ENCODE assay signal across 2 cellular contexts in genomic region chr19:48461982-48462655, GRCh38.
TF ChIP-seq lines count a peak whose summit lies in the region.

No MANE protein-coding gene starts in this region.

TF ChIP-seq in HEK293T, 16 proteins besides CTCF, POLR2A, EP300 and RAD21:
- no peak for TF ChIP-seq FOXK2 (IDR thresholded peaks at IDR 0.05)
- no peak for TF ChIP-seq NFRKB (IDR thresholded peaks at IDR 0.05)
- no peak for TF ChIP-seq ELF4 (IDR thresholded peaks at IDR 0.05)
- TF ChIP-seq ZNF384 (IDR thresholded peaks at IDR 0.05), result no peak
- TF ChIP-seq BHLHE40 (IDR thresholded peaks at IDR 0.05; ENCODE audit: borderline replicate concordance), result no peak
- no peak for TF ChIP-seq SP1 (IDR thresholded peaks at IDR 0.05)
- TF ChIP-seq FOXA1 (IDR thresholded peaks at IDR 0.05), result no peak
- no peak for TF ChIP-seq FOXM1 (IDR thresholded peaks at IDR 0.05; ENCODE audit: borderline replicate concordance)
- TF ChIP-seq PKNOX1 (IDR thresholded peaks at IDR 0.05), result no peak
- TF ChIP-seq TARDBP (IDR thresholded peaks at IDR 0.05), result no peak
- TF ChIP-seq L3MBTL2 (conservative IDR thresholded peaks at IDR 0.05), result no peak

TF ChIP-seq in GM12878, 131 proteins besides CTCF, POLR2A, EP300 and RAD21:
- TF ChIP-seq CHD1 (IDR thresholded peaks at IDR 0.05; ENCODE audit: low read depth, low read length) (no peak), HCFC1 (IDR thresholded peaks at IDR 0.05; ENCODE audit: low read length) (peak; percentile 46; the same call in 1 of the 2 replicates), SIX5 (IDR thresholded peaks at IDR 0.05; ENCODE audit: low read depth, low read length, severe bottlenecking) (peak; percentile 59), NRF1 (conservative IDR thresholded peaks at IDR 0.05; ENCODE audit: low read depth, low read length) (no peak)
